In genomic region chr2:33130544-33130943, GRCh38 we compare ENCODE assay signal across 16 cellular contexts.
DNase-seq lines count a peak whose midpoint lies in the region; ATAC-seq, FAIRE-seq and TF ChIP-seq lines count a peak whose summit lies in the region.
"Had no signal": no experiment of that assay in that cellular context is flagged by ENCODE, and none has a peak within 500 bp of the region (broad histone marks: within the 10 kb centered on the region; RNA-seq: fewer than 3 reads in every experiment).

No MANE protein-coding gene starts in this region.

- H3K4me1 Mint-ChIP-seq in chondrocyte (ENCODE audit: low read depth), result peaks cover 76% of the 10 kb centered on the region

- H3K9me3 Mint-ChIP-seq in chondrocyte (ENCODE audit: low read depth), result no peaks in the 10 kb centered on the region

- TF ChIP-seq POLR2A in A549 (IDR thresholded peaks at IDR 0.05; ENCODE audit: low read length), result no peak
- no peak for TF ChIP-seq POLR2A in uterus (IDR thresholded peaks at IDR 0.05)

- no peak for FAIRE-seq in A549 (lab: Jason Lieb, UNC)
- FAIRE-seq: A204.1, GM19239, H54 had no signal

- peaks cover 1% of the 10 kb centered on the region for H3K36me3 Mint-ChIP-seq in chondrocyte (ENCODE audit: low read depth)

- peak overlapping the region in 1 of 2 experiments; percentile 31; a peak in 3 of 6 replicates for H3K27ac ChIP-seq in A549
- peak overlapping the region; percentile 71 for H3K27ac ChIP-seq in osteoblast (ENCODE audit: low read depth, low read length)
- H3K27ac ChIP-seq in uterus, result no peak overlapping the region
- H3K27ac ChIP-seq: C4-2B had no signal

- POLR2A ChIA-PET in A549 (lab: Yijun Ruan, JAX), result no interaction called here

- DNase-seq in A549 (ENCODE audit: low read depth in 1 of 2, low spot score in 1 of 2) (no peak), MG63 (peak; percentile 55), chondrocyte (ENCODE audit: low spot score) (no peak), osteoblast (ENCODE audit: insufficient read length, low spot score, missing footprints) (no peak), UCSD-AML1 (lab: John Stamatoyannopoulos, UW; ENCODE audit: unreplicated experiment) (no peak), foreskin melanocyte (no peak), uterus (no peak)
- DNase-seq: NCI-H1048, NCI-H146, NCI-H2081, NCI-H774 had no signal

- 62% methylated on average over 6 of the region's 6 CpGs for WGBS in A549 (ENCODE audit: missing lambda C conversion rate)

- H3K79me2 ChIP-seq in osteoblast (ENCODE audit: insufficient read depth, low read length), result no peaks in the 10 kb centered on the region

- no peak for TF ChIP-seq EP300 in A549 (IDR thresholded peaks at IDR 0.05)

- H3K4me2 ChIP-seq in A549, result peak overlapping the region; percentile 14
- peak overlapping the region; percentile 61 for H3K4me2 ChIP-seq in osteoblast (ENCODE audit: insufficient read depth, low read length)

- no peaks in the 10 kb centered on the region for H3K27me3 Mint-ChIP-seq in chondrocyte (ENCODE audit: low read depth)

- intact Hi-C loops in uterus (cut with DNase I; ENCODE audit: low total_unique reads), result no loop called here

- H3K4me1 ChIP-seq in A549 (peaks cover 50% of the 10 kb centered on the region), osteoblast (ENCODE audit: insufficient read depth, low read length) (peaks cover 70% of the 10 kb centered on the region), uterus (peaks cover 0 to 5% of the 10 kb centered on the region in 2 donors)

- H3K36me3 ChIP-seq in MG63, result no peaks in the 10 kb centered on the region
- H3K36me3 ChIP-seq in osteoblast (ENCODE audit: insufficient read depth, low read length), result no peaks in the 10 kb centered on the region
- H3K36me3 ChIP-seq in uterus, result no peaks in the 10 kb centered on the region

- TF ChIP-seq RAD21 in A549 (conservative IDR thresholded peaks at IDR 0.05 in 1 of 2, IDR thresholded peaks at IDR 0.05 in 1 of 2), result no peak

- no peaks in the 10 kb centered on the region for H4K20me1 ChIP-seq in osteoblast (ENCODE audit: insufficient read depth, low read length)

- H2AFZ ChIP-seq in osteoblast (ENCODE audit: low read length), result peak overlapping the region; percentile 38

- H3K4me3 ChIP-seq in A549 (no peak overlapping the region), MG63 (no peak overlapping the region), osteoblast (ENCODE audit: insufficient read depth, low read length) (peak overlapping the region; percentile 6), uterus (no peak overlapping the region)

- H3K27me3 ChIP-seq in MG63 (no peaks in the 10 kb centered on the region), osteoblast (ENCODE audit: insufficient read depth, low read length) (no peaks in the 10 kb centered on the region), uterus (no peaks in the 10 kb centered on the region)

- ATAC-seq in A549, result no peak
- no peak for ATAC-seq in GM21619 (IDR thresholded peaks at IDR 0.05; ENCODE audit: unreplicated experiment)

- TF ChIP-seq CTCF in A549 (IDR thresholded peaks at IDR 0.05) (no peak), chondrocyte (IDR thresholded peaks at IDR 0.05) (no peak), osteoblast (IDR thresholded peaks at IDR 0.05; ENCODE audit: extremely low read depth, low read depth, low read length) (no peak), uterus (IDR thresholded peaks at IDR 0.05) (no peak)

- no peaks in the 10 kb centered on the region for H3K9me3 ChIP-seq in A549
- no peaks in the 10 kb centered on the region for H3K9me3 ChIP-seq in MG63
- H3K9me3 ChIP-seq in osteoblast (ENCODE audit: low read depth, low read length), result no peaks in the 10 kb centered on the region
- no peaks in the 10 kb centered on the region for H3K9me3 ChIP-seq in uterus

- H3K27ac Mint-ChIP-seq in chondrocyte (ENCODE audit: unreplicated experiment), result peak overlapping the region; percentile 84

- H3K4me3 Mint-ChIP-seq in chondrocyte (ENCODE audit: unreplicated experiment), result no peak overlapping the region

- CTCF ChIA-PET in A549 (lab: Yijun Ruan, JAX), result interaction anchor here (5.0 kb wide), 1 partner anchor 8 kb away, joined by 21 read pairs; no protein-coding TSS in a partner anchor

TF ChIP-seq in A549, 52 proteins besides CTCF, POLR2A, EP300 and RAD21:
- no peak for TF ChIP-seq MYC (IDR thresholded peaks at IDR 0.05; ENCODE audit: borderline replicate concordance, low read length)
- TF ChIP-seq HOXB5 (CRISPR knock-in tag; IDR thresholded peaks at IDR 0.05), result no peak
- no peak for TF ChIP-seq JUN (IDR thresholded peaks at IDR 0.05)
- TF ChIP-seq CBX2 (IDR thresholded peaks at IDR 0.05; ENCODE audit: borderline replicate concordance, low read depth), result no peak
- no peak for TF ChIP-seq EHF (CRISPR knock-in tag; IDR thresholded peaks at IDR 0.05)
